ENCODE assay signal across 36 cellular contexts in genomic region chr1:51651552-51651942, GRCh38.
"Had no signal": no experiment of that assay in that cellular context is flagged by ENCODE, and none has a peak within 500 bp of the region (broad histone marks: within the 10 kb centered on the region; RNA-seq: fewer than 3 reads in every experiment).

No MANE protein-coding gene starts in this region.

- FAIRE-seq: RCC 7860 had no signal

- H3K27me3 ChIP-seq: brain microvascular endothelial cell had no signal

- H3K36me3 ChIP-seq: brain microvascular endothelial cell had no signal

- H3K9ac ChIP-seq: KMS-11 had no signal

- H2AFZ ChIP-seq: PC-9 had no signal

- H3K27ac ChIP-seq: brain microvascular endothelial cell, KMS-11, RWPE1, VCaP had no signal

- DNase-seq: activated B cell treated with CpG ODN at 0.5 μM for 24 hours; activated CD4-positive, alpha-beta memory T cell treated with anti-CD3 and anti-CD28 coated beads for 36 hours; activated CD4-positive, alpha-beta T cell treated with anti-CD3 and anti-CD28 coated beads for 4 hours; activated CD4-positive, alpha-beta T cell treated with anti-CD3 and anti-CD28 coated beads, Interleukin-2, amount 50 U/mL, for 1 hour; activated CD4-positive, CD25-positive, alpha-beta regulatory T cell treated with anti-CD3 and anti-CD28 coated beads, Interleukin-2, amount 50 U/mL, for 72 hours; activated CD8-positive, alpha-beta memory T cell treated with anti-CD3 and anti-CD28 coated beads for 24 hours; activated CD8-positive, alpha-beta memory T cell treated with anti-CD3 and anti-CD28 coated beads, Interleukin-2, amount 10 ng/mL, durations not matched to agents 7 days and 5 days; activated CD8-positive, alpha-beta memory T cell treated with anti-CD3 and anti-CD28 coated beads, Interleukin-2, amount 50 U/mL, for 48 hours; activated effector memory CD4-positive, alpha-beta T cell treated with Interleukin-2 at 50 U/mL for 16 hours; activated naive CD4-positive, alpha-beta T cell treated with anti-CD3 and anti-CD28 coated beads, Interleukin-2, amount 10 ng/mL, durations not matched to agents 7 days and 5 days; activated naive CD8-positive, alpha-beta T cell treated with anti-CD3 and anti-CD28 coated beads, Interleukin-2, amount 50 U/mL, for 24 hours; activated T-cell treated with anti-CD3 and anti-CD28 coated beads, Interleukin-2, amount 50 U/mL, for 48 hours; anterior cingulate cortex; brain microvascular endothelial cell; central memory CD4-positive, alpha-beta T cell; MM.1S; MV-4-11; NCI-H1092; NCI-H146; NCI-H187 treated with DMSO at 0.1 percent for 48 hours; NCI-H2081; NCI-H2171 treated with DMSO at 0.1 percent for 48 hours; NCI-H2227 treated with DMSO at 0.1 percent for 48 hours; NCI-H446 treated with DMSO at 0.1 percent for 48 hours; NCI-H524; PC-9; SIG-M5; SW 1271; T-helper 1 cell; T-helper 2 cell; T-helper 9 cell had no signal

- H3K4me2 ChIP-seq: KMS-11, PC-9 had no signal

- H3K4me3 ChIP-seq: PC-9 had no signal

- ATAC-seq: activated CD8-positive, alpha-beta memory T cell treated with anti-CD3 and anti-CD28 coated beads, Interleukin-2, amount 10 ng/mL, durations not matched to agents 7 days and 5 days; activated naive CD8-positive, alpha-beta T cell treated with anti-CD3 and anti-CD28 coated beads, Interleukin-2, amount 50 U/mL, for 24 hours; Right ventricle myocardium inferior had no signal
